Comparison of ENCODE assay signal across 1 cellular context in genomic region chr2:120444691-120445240, GRCh38.
TF ChIP-seq lines count a peak whose summit lies in the region.

No MANE protein-coding gene starts in this region.

TF ChIP-seq in H1, 55 proteins besides CTCF, POLR2A, EP300 and RAD21:
- TF ChIP-seq FOSL1 (IDR thresholded peaks at IDR 0.05; ENCODE audit: insufficient read depth, low read depth, low read length) (no peak), YY1 (IDR thresholded peaks at IDR 0.05; ENCODE audit: low read depth, low read length) (no peak), GTF2F1 (IDR thresholded peaks at IDR 0.05; ENCODE audit: borderline replicate concordance, low read depth, low read length) (no peak), JUND (IDR thresholded peaks at IDR 0.05; ENCODE audit: low read length) (no peak), EGR1 (IDR thresholded peaks at IDR 0.05; ENCODE audit: borderline replicate concordance, low read depth, low read length) (no peak), TEAD4 (IDR thresholded peaks at IDR 0.05; ENCODE audit: low read depth, low read length) (no peak), CHD1 (IDR thresholded peaks at IDR 0.05; ENCODE audit: low read depth, low read length) (no peak), RBBP5 (IDR thresholded peaks at IDR 0.05; ENCODE audit: borderline replicate concordance, low read depth, low read length) (no peak), USF2 (IDR thresholded peaks at IDR 0.05; ENCODE audit: low read length) (no peak)
TF ChIP-seq in H1: peak in this region for 0.
